Comparison of ENCODE assay signal across 9 cellular contexts in the genomic region with DNA sequence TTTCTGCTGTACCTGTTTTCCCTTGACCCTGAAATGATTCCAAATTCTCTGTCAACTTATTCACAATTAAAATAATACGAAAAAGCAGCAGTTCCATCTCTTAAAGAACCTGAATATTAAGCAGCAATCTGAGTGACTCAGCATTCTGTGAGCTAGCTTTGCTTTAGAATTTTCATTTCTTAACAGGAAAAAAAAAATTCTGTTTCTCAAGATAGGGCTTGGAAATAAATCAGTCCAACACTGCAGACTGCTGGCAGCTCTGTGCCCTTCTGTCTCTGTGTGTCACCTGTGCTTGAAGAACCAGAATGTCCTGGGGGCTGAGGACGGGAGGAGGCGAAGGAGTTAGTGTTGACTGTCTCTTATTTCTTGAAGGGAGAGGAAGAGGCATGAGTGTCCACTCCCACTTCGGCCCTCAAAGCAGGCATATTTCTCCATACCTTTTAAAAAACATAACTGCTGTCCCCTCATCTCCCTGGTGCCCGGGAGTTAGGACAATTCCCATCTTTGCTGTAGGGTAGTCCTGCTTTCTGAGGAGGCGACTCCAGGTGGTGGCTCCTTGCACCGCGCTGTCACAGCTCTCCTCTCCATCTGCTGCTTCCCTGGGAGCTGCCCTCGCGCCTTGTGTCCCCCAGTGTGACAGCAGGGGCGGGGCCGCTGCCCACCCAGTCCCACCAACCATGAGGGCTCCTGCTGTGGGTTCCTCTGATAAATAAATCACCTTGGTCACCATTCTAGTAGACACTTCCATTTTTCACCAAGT.
DNase-seq lines count a peak whose midpoint lies in the region; TF ChIP-seq lines count a peak whose summit lies in the region.
"Had no signal": no experiment of that assay in that cellular context is flagged by ENCODE, and none has a peak within 500 bp of the region (broad histone marks: within the 10 kb centered on the region; RNA-seq: fewer than 3 reads in every experiment).

No MANE protein-coding gene starts in this region.

- no peak overlapping the region for H3K27ac Mint-ChIP-seq in endothelial cell (ENCODE audit: unreplicated experiment)

- H3K27ac ChIP-seq in adrenal gland (no peak overlapping the region), cardiac muscle cell (no peak overlapping the region)

- WGBS in adrenal gland, 4 donors = 72 to 81% (median 78%) methylated on average over 10 to 12 of the region's 12 CpGs

- H3K36me3 Mint-ChIP-seq in endothelial cell (ENCODE audit: low read depth, unreplicated experiment) = no peaks in the 10 kb centered on the region

- peak in 4 of 6 experiments; percentile 2 to 47 (median 18) for TF ChIP-seq CTCF in adrenal gland (IDR thresholded peaks at IDR 0.05)
- peak; percentile 19 for TF ChIP-seq CTCF in cardiac muscle cell (IDR thresholded peaks at IDR 0.05; ENCODE audit: low read depth, low read length)
- TF ChIP-seq CTCF in endothelial cell (IDR thresholded peaks at IDR 0.05; ENCODE audit: unreplicated experiment) = no peak

- no peaks in the 10 kb centered on the region for H3K27me3 ChIP-seq in adrenal gland
- H3K27me3 ChIP-seq in cardiac muscle cell = no peaks in the 10 kb centered on the region

- H3K4me3 Mint-ChIP-seq in endothelial cell (ENCODE audit: unreplicated experiment) = no peak overlapping the region

- intact Hi-C loops in adrenal gland (cut with DNase I) = no loop called here

- no peaks in the 10 kb centered on the region for H3K9me3 Mint-ChIP-seq in endothelial cell (ENCODE audit: unreplicated experiment)

- H3K4me3 ChIP-seq in adrenal gland = no peak overlapping the region
- H3K4me3 ChIP-seq in cardiac muscle cell = no peak overlapping the region

- H3K36me3 ChIP-seq in adrenal gland (replicated peaks in 1 of 2) = no peaks in the 10 kb centered on the region
- H3K36me3 ChIP-seq in cardiac muscle cell = no peaks in the 10 kb centered on the region

- peak; percentile 39 for DNase-seq in DMS53 (lab: John Stamatoyannopoulos, UW)
- no peak for DNase-seq in DMS53 treated with DMSO at 0.1 percent for 48 hours (lab: John Stamatoyannopoulos, UW; ENCODE audit: unreplicated experiment)
- DNase-seq in adrenal gland = peak in 3 of 7 donors; percentile 36 to 67 (median 46)
- DNase-seq in cardiac muscle cell (ENCODE audit: low read depth in 1 of 2, low spot score in 1 of 2) = peak in 1 of 2 donors; percentile 38
- DNase-seq in stromal cell of bone marrow (ENCODE audit: low read depth) = peak; percentile 5
- DNase-seq in endothelial cell (ENCODE audit: low spot score) = no peak
- no peak for DNase-seq in ureter (ENCODE audit: low spot score)
- no peak for DNase-seq in NCI-H510A treated with DMSO at 0.1 percent for 48 hours (lab: John Stamatoyannopoulos, UW)
- DNase-seq: stimulated activated CD4-positive, alpha-beta T cell treated with anti-CD3 and anti-CD28 coated beads, Interleukin-1b, Interleukin-23, amount 100 ng/mL, for 48 hours had no signal

- peaks cover 4 to 9% of the 10 kb centered on the region in 2 donors for H3K4me1 ChIP-seq in adrenal gland (replicated peaks in 1 of 2)
- no peaks in the 10 kb centered on the region for H3K4me1 ChIP-seq in cardiac muscle cell (ENCODE audit: low read depth)

- TF ChIP-seq POLR2A in adrenal gland (IDR thresholded peaks at IDR 0.05) = no peak

- H3K27me3 Mint-ChIP-seq in endothelial cell (ENCODE audit: unreplicated experiment) = peaks cover 3% of the 10 kb centered on the region

- H3K9me3 ChIP-seq in adrenal gland (replicated peaks in 1 of 3) (no peaks in the 10 kb centered on the region), cardiac muscle cell (ENCODE audit: low read depth) (no peaks in the 10 kb centered on the region)

- H3K4me1 Mint-ChIP-seq in endothelial cell (ENCODE audit: unreplicated experiment) = peaks cover 21% of the 10 kb centered on the region

Comparison
In these comparisons a context has a peak if more than half of its experiments do, and no peak if none do; other contexts are left out.
1. DNase-seq: peak in DMS53 (single experiment) and stromal cell of bone marrow (single experiment); none in DMS53 treated with DMSO at 0.1 percent for 48 hours (single experiment), endothelial cell (single experiment), ureter (single experiment) and NCI-H510A treated with DMSO at 0.1 percent for 48 hours (single experiment).